ENCODE assay signal across 8 cellular contexts in the genomic region with DNA sequence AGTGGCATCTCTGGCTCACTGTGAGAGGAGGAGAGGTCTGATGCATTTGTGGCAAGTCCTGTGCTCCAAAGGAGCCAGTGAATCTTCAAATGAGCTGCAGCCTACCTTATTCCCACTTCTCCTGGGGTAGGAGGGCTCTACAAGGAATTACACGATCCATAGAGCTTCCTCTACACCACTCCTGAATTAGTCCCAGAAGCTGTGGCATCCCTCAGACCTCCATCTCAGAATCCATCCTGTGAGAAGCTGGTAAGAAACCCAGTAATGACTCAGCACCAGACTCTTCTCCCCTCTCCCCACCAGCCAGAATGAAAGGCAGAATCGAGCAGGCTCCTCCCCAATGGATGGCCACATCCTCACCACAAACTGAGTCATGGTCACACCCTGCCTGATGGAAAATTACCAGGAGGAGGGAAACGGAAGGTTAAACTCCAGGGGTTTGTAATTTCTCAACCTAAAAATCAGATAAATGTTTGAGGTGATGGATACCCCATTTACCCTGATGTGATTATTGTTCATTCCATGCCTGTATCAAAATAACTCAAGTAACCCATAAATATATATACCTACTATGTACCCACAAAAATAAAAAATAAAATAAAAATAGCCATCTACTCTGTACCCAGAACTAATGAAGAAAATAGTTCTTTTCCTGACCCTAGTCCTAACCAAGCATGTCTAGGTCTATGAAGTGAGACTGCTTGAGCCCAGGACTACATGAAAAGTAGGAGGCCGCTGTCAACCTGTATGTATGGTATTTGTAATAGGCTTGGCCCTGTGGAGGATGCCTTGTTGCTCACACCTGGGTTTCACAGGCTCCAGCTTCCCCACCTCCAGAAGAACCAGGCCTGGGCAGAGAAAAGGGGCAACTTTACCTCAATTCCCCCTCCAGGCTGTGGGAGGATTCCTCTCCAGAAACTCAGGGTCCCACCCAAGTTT. TPM values are rescaled to one million over a fixed set of nuclear protein-coding genes. Genes with fewer than 3 reads are reported as not detected.
DNase-seq lines count a peak whose midpoint lies in the region; ATAC-seq and TF ChIP-seq lines count a peak whose summit lies in the region.

No MANE protein-coding gene starts in this region.

- peaks cover 6% of the 10 kb centered on the region for H3K79me2 ChIP-seq in ACC112 (ENCODE audit: control insufficient read depth, insufficient read depth, low read length, unreplicated experiment)
- no peaks in the 10 kb centered on the region for H3K79me2 ChIP-seq in neural progenitor cell (ENCODE audit: low read depth)

- H3K4me2 ChIP-seq in neural progenitor cell, result no peak overlapping the region

- in situ Hi-C loops in GM18951 (cut with MboI; ENCODE audit: low sequenced_read_pairs, unreplicated experiment), result no loop called here

- peak overlapping the region; percentile 93 for H3K27ac ChIP-seq in ACC112 (ENCODE audit: low read depth, low read length)
- no peak overlapping the region for H3K27ac ChIP-seq in neural progenitor cell

- H3K4me1 Mint-ChIP-seq in neural progenitor cell, result peaks cover 28% of the 10 kb centered on the region

- H3K4me3 ChIP-seq in ACC112 (ENCODE audit: low read depth, low read length) (peak overlapping the region; percentile 72), neural progenitor cell (no peak overlapping the region)

- peaks cover 15% of the 10 kb centered on the region for H3F3A ChIP-seq in neural progenitor cell (ENCODE audit: low read depth)

- H2AFZ ChIP-seq in ACC112 (ENCODE audit: low read length, unreplicated experiment) (peak overlapping the region; percentile 66), neural progenitor cell (replicated peaks) (no peak overlapping the region)

- H3K36me3 ChIP-seq in ACC112 (ENCODE audit: insufficient read depth, low read length) (peaks cover 8% of the 10 kb centered on the region; the same call in 1 of the 2 replicates), neural progenitor cell (peaks cover 11% of the 10 kb centered on the region)

- H3K27me3 ChIP-seq in ACC112 (ENCODE audit: insufficient read depth, low read length) (no peaks in the 10 kb centered on the region), neural progenitor cell (peaks cover 100% of the 10 kb centered on the region)

- peak; percentile 62 for ATAC-seq in HG03378 (IDR thresholded peaks at IDR 0.05; ENCODE audit: unreplicated experiment)

- H3K9me3 ChIP-seq in neural progenitor cell (ENCODE audit: low read depth), result no peaks in the 10 kb centered on the region

- TF ChIP-seq CTCF in neural progenitor cell (IDR thresholded peaks at IDR 0.05), result no peak

- peak; percentile 49 for TF ChIP-seq POLR2A in GM18951 (IDR thresholded peaks at IDR 0.05; ENCODE audit: extremely low read depth, insufficient read depth, insufficient read length)

- H3K4me1 ChIP-seq in ACC112 (ENCODE audit: control insufficient read depth, insufficient read depth, low read length, unreplicated experiment), result peaks cover 24% of the 10 kb centered on the region
- H3K4me1 ChIP-seq in neural progenitor cell, result peaks cover 10% of the 10 kb centered on the region

- DNase-seq in SKM-1 (lab: John Stamatoyannopoulos, UW; ENCODE audit: unreplicated experiment), result peak; percentile 93
- DNase-seq in amniotic stem cell (lab: John Stamatoyannopoulos, UW), result peak; percentile 92
- DNase-seq in inferior parietal cortex (ENCODE audit: extremely low spot score), result peak; percentile 72
- peak; percentile 50 for DNase-seq in stimulated activated CD8-positive, alpha-beta memory T cell treated with anti-CD3 and anti-CD28 coated beads, Interleukin-12 subunit alpha, Interleukin-12 subunit beta, amount 100 ng/mL, for 4 hours (ENCODE audit: low read depth)
- no peak for DNase-seq in neural progenitor cell (ENCODE audit: low spot score)

- H3K9me3 Mint-ChIP-seq in neural progenitor cell, result no peaks in the 10 kb centered on the region

- H3K27me3 Mint-ChIP-seq in neural progenitor cell (ENCODE audit: insufficient read depth, low read depth), result peaks cover 3% of the 10 kb centered on the region

- H3K4me3 Mint-ChIP-seq in neural progenitor cell, result no peak overlapping the region

- H3K27ac Mint-ChIP-seq in neural progenitor cell, result no peak overlapping the region

- peaks cover 48% of the 10 kb centered on the region for H4K20me1 ChIP-seq in neural progenitor cell (ENCODE audit: low read depth)

- H3K36me3 Mint-ChIP-seq in neural progenitor cell, result peaks cover 16% of the 10 kb centered on the region

- no peak overlapping the region for H3K9ac ChIP-seq in neural progenitor cell

RNA-seq across cellular contexts. Expression of a gene that starts 6.6 kb away (rescaled TPM):
- total RNA-seq in neural progenitor cell (ENCODE audit: low replicate concordance), result 1,033 and 1,163 TPM in 2 replicates

RNA-seq across cellular contexts. Expression of a gene that starts 34.8 kb away (rescaled TPM):
- total RNA-seq in neural progenitor cell (ENCODE audit: low replicate concordance), result 34.3 and 38.6 TPM in 2 replicates

RNA-seq across cellular contexts. Expression of a gene that starts 40.0 kb away (rescaled TPM):
- 0.40 and 0.43 TPM in 2 replicates for total RNA-seq in neural progenitor cell (ENCODE audit: low replicate concordance)
